2 cellular contexts compared by ENCODE assay signal in the genomic region with DNA sequence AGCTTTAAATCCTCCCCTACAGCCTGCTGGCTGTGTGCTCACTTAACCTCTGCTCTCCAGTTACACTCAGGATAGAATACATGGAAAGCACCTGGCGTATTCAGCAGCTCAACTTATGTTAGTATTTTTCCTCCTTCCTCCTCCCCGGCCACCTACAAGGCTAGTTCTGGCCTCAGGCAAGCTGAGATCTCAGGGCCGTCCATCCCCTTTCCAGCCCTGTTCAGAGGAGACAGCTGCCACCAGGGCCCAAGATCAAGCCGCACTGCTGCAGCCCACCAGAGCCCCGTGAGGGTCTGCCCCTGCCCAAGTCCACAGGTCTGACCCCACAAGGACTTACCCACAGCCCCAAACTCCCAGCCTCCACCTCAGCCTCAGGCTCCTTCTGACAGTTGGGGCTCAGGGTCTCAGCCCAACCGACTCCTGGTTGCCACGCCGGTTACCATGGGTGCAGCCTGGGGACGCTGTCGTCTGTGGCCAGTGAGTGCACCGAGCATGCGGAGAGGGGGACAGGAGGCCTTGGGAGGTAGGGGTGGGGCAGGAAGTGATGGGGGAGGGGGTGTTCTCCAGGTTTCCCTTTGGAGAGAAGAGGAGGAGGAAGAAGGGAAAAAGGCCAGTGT.
TF ChIP-seq lines count a peak whose summit lies in the region.

A gene with protein sequence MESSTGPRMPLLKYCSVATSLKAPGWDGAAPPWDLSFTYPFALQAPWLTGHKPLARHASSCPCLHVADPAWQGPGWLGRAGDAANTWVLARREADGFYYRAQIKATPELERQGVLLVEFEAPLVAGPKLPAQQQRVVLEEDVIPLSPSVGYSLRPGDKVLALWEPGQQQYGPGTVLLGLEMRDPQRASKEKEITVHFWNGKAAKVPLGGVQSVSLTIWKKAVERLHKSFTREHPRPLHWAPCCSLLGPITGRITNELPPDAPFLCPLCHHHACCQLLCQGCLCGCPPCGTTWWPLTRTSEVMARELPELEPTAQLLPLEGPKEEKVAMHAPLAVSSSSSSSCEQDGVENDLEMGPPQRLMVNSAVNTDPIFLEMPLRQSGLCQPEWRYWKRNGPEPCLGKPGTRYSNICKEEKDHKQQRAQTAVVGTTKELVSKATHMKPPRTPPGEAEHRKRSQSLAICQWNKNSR (minus strand): TSS at position 384 of the 617 bp plus-strand sequence. CDS start 639 bp downstream, outside the sequence.

TF ChIP-seq in IMR-90, 13 proteins besides CTCF, POLR2A, EP300 and RAD21:
- TF ChIP-seq SMC3 (IDR thresholded peaks at IDR 0.05; ENCODE audit: low read depth, low read length): no peak
- TF ChIP-seq MAFK (IDR thresholded peaks at IDR 0.05; ENCODE audit: low read depth, low read length): no peak
- TF ChIP-seq CHD1 (IDR thresholded peaks at IDR 0.05; ENCODE audit: low read depth, low read length): no peak
- TF ChIP-seq ELK1 (IDR thresholded peaks at IDR 0.05; ENCODE audit: borderline replicate concordance, low read depth, low read length): no peak
- TF ChIP-seq FOS (IDR thresholded peaks at IDR 0.05; ENCODE audit: low read depth, low read length): no peak
- no peak for TF ChIP-seq MXI1 (IDR thresholded peaks at IDR 0.05; ENCODE audit: borderline replicate concordance, low read depth, low read length)
- TF ChIP-seq RCOR1 (IDR thresholded peaks at IDR 0.05; ENCODE audit: insufficient replicate concordance, low read length): no peak
TF ChIP-seq in IMR-90: peak in this region for 0.

TF ChIP-seq in WTC11, 78 proteins besides CTCF, POLR2A, EP300 and RAD21:
- TF ChIP-seq FOXK1 (CRISPR knock-in tag; IDR thresholded peaks at IDR 0.05) (no peak), ZNF512 (CRISPR knock-in tag; IDR thresholded peaks at IDR 0.05; ENCODE audit: borderline replicate concordance) (no peak), PRDM15 (CRISPR knock-in tag; IDR thresholded peaks at IDR 0.05) (no peak), ZNF219 (CRISPR knock-in tag; IDR thresholded peaks at IDR 0.05; ENCODE audit: borderline replicate concordance) (no peak), ZNF232 (CRISPR knock-in tag; IDR thresholded peaks at IDR 0.05) (no peak), OVOL2 (CRISPR knock-in tag; IDR thresholded peaks at IDR 0.05; ENCODE audit: borderline replicate concordance) (no peak), ESRRA (CRISPR knock-in tag; IDR thresholded peaks at IDR 0.05; ENCODE audit: borderline replicate concordance) (no peak), GABPB1 (CRISPR knock-in tag; IDR thresholded peaks at IDR 0.05) (no peak), NFE2L1 (CRISPR knock-in tag; IDR thresholded peaks at IDR 0.05) (no peak), IRF1 (CRISPR knock-in tag; IDR thresholded peaks at IDR 0.05) (no peak), FOXJ3 (CRISPR knock-in tag; IDR thresholded peaks at IDR 0.05; ENCODE audit: borderline replicate concordance) (no peak), HMGA2 (CRISPR knock-in tag; IDR thresholded peaks at IDR 0.05) (no peak), ZNF396 (CRISPR knock-in tag; IDR thresholded peaks at IDR 0.05; ENCODE audit: borderline replicate concordance) (no peak)
- TF ChIP-seq, protein P1, sequence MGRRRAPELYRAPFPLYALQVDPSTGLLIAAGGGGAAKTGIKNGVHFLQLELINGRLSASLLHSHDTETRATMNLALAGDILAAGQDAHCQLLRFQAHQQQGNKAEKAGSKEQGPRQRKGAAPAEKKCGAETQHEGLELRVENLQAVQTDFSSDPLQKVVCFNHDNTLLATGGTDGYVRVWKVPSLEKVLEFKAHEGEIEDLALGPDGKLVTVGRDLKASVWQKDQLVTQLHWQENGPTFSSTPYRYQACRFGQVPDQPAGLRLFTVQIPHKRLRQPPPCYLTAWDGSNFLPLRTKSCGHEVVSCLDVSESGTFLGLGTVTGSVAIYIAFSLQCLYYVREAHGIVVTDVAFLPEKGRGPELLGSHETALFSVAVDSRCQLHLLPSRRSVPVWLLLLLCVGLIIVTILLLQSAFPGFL (CRISPR knock-in tag; IDR thresholded peaks at IDR 0.05; ENCODE audit: borderline replicate concordance): no peak
- TF ChIP-seq, protein P2, sequence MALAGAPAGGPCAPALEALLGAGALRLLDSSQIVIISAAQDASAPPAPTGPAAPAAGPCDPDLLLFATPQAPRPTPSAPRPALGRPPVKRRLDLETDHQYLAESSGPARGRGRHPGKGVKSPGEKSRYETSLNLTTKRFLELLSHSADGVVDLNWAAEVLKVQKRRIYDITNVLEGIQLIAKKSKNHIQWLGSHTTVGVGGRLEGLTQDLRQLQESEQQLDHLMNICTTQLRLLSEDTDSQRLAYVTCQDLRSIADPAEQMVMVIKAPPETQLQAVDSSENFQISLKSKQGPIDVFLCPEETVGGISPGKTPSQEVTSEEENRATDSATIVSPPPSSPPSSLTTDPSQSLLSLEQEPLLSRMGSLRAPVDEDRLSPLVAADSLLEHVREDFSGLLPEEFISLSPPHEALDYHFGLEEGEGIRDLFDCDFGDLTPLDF (CRISPR knock-in tag; IDR thresholded peaks at IDR 0.05): no peak
- TF ChIP-seq, protein P3, sequence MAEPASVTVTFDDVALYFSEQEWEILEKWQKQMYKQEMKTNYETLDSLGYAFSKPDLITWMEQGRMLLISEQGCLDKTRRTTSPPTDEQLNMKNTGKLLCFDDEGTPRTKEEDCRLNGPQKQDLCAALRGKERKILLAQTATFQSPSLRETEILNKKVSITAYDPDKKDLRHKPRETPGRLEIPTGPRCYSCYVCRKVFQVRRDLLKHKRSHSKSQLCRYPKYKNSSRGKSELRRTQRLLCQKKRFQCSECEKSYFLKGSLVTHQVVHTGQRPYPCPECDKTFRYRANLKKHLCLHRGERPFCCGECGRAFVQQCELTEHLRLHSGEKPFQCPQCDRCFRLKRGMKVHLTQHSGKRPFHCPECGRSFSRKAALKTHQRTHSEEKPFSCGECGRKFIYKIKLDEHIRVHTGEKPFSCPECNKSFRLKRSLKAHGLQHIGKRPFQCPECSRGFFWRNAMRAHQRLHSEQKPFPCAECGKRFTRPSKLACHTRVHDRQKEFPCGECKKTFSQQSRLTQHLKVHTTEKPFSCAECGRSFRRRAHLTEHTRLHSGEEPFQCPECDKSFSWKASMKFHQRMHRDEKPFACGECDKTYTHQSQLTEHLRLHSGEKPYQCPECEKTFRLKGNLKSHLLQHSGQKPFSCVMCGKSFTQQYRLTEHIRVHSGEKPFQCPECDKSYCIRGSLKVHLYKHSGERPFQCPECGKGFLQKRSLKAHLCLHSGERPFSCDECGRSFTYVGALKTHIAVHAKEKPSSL (CRISPR knock-in tag; conservative IDR thresholded peaks at IDR 0.05): no peak
- TF ChIP-seq, protein P4, sequence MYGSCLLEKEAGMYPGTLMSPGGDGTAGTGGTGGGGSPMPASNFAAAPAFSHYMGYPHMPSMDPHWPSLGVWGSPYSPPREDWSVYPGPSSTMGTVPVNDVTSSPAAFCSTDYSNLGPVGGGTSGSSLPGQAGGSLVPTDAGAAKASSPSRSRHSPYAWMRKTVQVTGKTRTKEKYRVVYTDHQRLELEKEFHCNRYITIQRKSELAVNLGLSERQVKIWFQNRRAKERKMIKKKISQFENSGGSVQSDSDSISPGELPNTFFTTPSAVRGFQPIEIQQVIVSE (CRISPR knock-in tag; IDR thresholded peaks at IDR 0.05; ENCODE audit: borderline replicate concordance): no peak
